1 cellular context compared by ENCODE assay signal in genomic region chr6:138248878-138249277, GRCh38.
TF ChIP-seq lines count a peak whose summit lies in the region.

No MANE protein-coding gene starts in this region.

TF ChIP-seq in HepG2, 621 proteins besides CTCF, POLR2A, EP300 and RAD21 (continued from another document and continues in another):
- TF ChIP-seq KLF6 (CRISPR knock-in tag; IDR thresholded peaks at IDR 0.05) (no peak), ZNF503 (CRISPR knock-in tag; IDR thresholded peaks at IDR 0.05) (peak; percentile 92), ZNF232 (CRISPR knock-in tag; IDR thresholded peaks at IDR 0.05; ENCODE audit: borderline replicate concordance) (no peak), ZSCAN9 (CRISPR knock-in tag; IDR thresholded peaks at IDR 0.05; ENCODE audit: borderline replicate concordance) (peak; percentile 71; the same call in 1 of the 2 replicates), MEF2D (CRISPR knock-in tag; IDR thresholded peaks at IDR 0.05) (peak; percentile 97), FOXA3 (CRISPR knock-in tag; IDR thresholded peaks at IDR 0.05) (peak; percentile 95), CHD2 (IDR thresholded peaks at IDR 0.05; ENCODE audit: low read depth, low read length) (no peak), ZNF501 (CRISPR knock-in tag; IDR thresholded peaks at IDR 0.05) (0 out of 2 replicates have a peak, but pooled peaks have one; percentile 9), PPARG (CRISPR knock-in tag; conservative IDR thresholded peaks at IDR 0.05) (0 out of 2 replicates have a peak, but pooled peaks have one; percentile 25), ZC3H4 (CRISPR knock-in tag; IDR thresholded peaks at IDR 0.05; ENCODE audit: borderline replicate concordance) (no peak), ZNF432 (CRISPR knock-in tag; IDR thresholded peaks at IDR 0.05; ENCODE audit: borderline replicate concordance) (no peak), FOXA1 (IDR thresholded peaks at IDR 0.05) (peak; percentile 89), FOXA1 (CRISPR knock-in tag; IDR thresholded peaks at IDR 0.05) (peak; percentile 64), ZNF605 (CRISPR knock-in tag; IDR thresholded peaks at IDR 0.05) (no peak), TEAD3 (CRISPR knock-in tag; optimal IDR thresholded peaks at IDR 0.05; ENCODE audit: borderline replicate concordance) (peak; percentile 93), SALL1 (CRISPR knock-in tag; IDR thresholded peaks at IDR 0.05) (peak; percentile 52; the same call in 1 of the 2 replicates), PTBP1 (IDR thresholded peaks at IDR 0.05; ENCODE audit: low read depth, low read length, poor library complexity, severe bottlenecking) (no peak), NR2F1 (CRISPR knock-in tag; IDR thresholded peaks at IDR 0.05) (peak; percentile 18 to 43; a peak in 1 of 4 replicates), PAXIP1 (CRISPR knock-in tag; conservative IDR thresholded peaks at IDR 0.05) (peak; percentile 78), HMGXB3 (CRISPR knock-in tag; IDR thresholded peaks at IDR 0.05; ENCODE audit: borderline replicate concordance) (peak; percentile 56; the same call in 1 of the 2 replicates)
- TF ChIP-seq, protein P1, sequence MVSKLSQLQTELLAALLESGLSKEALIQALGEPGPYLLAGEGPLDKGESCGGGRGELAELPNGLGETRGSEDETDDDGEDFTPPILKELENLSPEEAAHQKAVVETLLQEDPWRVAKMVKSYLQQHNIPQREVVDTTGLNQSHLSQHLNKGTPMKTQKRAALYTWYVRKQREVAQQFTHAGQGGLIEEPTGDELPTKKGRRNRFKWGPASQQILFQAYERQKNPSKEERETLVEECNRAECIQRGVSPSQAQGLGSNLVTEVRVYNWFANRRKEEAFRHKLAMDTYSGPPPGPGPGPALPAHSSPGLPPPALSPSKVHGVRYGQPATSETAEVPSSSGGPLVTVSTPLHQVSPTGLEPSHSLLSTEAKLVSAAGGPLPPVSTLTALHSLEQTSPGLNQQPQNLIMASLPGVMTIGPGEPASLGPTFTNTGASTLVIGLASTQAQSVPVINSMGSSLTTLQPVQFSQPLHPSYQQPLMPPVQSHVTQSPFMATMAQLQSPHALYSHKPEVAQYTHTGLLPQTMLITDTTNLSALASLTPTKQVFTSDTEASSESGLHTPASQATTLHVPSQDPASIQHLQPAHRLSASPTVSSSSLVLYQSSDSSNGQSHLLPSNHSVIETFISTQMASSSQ (IDR thresholded peaks at IDR 0.05; ENCODE audit: low read depth), result peak; percentile 73; the same call in 1 of the 2 replicates
- TF ChIP-seq, protein P1 (CRISPR knock-in tag; IDR thresholded peaks at IDR 0.05; ENCODE audit: borderline replicate concordance), result peak; percentile 70; the same call in 1 of the 2 replicates
- TF ChIP-seq, protein P2, sequence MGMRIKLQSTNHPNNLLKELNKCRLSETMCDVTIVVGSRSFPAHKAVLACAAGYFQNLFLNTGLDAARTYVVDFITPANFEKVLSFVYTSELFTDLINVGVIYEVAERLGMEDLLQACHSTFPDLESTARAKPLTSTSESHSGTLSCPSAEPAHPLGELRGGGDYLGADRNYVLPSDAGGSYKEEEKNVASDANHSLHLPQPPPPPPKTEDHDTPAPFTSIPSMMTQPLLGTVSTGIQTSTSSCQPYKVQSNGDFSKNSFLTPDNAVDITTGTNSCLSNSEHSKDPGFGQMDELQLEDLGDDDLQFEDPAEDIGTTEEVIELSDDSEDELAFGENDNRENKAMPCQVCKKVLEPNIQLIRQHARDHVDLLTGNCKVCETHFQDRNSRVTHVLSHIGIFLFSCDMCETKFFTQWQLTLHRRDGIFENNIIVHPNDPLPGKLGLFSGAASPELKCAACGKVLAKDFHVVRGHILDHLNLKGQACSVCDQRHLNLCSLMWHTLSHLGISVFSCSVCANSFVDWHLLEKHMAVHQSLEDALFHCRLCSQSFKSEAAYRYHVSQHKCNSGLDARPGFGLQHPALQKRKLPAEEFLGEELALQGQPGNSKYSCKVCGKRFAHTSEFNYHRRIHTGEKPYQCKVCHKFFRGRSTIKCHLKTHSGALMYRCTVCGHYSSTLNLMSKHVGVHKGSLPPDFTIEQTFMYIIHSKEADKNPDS (CRISPR knock-in tag; IDR thresholded peaks at IDR 0.05), result no peak
- TF ChIP-seq, protein P3, sequence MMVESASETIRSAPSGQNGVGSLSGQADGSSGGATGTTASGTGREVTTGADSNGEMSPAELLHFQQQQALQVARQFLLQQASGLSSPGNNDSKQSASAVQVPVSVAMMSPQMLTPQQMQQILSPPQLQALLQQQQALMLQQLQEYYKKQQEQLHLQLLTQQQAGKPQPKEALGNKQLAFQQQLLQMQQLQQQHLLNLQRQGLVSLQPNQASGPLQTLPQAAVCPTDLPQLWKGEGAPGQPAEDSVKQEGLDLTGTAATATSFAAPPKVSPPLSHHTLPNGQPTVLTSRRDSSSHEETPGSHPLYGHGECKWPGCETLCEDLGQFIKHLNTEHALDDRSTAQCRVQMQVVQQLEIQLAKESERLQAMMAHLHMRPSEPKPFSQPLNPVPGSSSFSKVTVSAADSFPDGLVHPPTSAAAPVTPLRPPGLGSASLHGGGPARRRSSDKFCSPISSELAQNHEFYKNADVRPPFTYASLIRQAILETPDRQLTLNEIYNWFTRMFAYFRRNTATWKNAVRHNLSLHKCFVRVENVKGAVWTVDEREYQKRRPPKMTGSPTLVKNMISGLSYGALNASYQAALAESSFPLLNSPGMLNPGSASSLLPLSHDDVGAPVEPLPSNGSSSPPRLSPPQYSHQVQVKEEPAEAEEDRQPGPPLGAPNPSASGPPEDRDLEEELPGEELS (CRISPR knock-in tag; IDR thresholded peaks at IDR 0.05), result peak; percentile 89
- TF ChIP-seq, protein P4, sequence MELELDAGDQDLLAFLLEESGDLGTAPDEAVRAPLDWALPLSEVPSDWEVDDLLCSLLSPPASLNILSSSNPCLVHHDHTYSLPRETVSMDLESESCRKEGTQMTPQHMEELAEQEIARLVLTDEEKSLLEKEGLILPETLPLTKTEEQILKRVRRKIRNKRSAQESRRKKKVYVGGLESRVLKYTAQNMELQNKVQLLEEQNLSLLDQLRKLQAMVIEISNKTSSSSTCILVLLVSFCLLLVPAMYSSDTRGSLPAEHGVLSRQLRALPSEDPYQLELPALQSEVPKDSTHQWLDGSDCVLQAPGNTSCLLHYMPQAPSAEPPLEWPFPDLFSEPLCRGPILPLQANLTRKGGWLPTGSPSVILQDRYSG (CRISPR knock-in tag; IDR thresholded peaks at IDR 0.05), result no peak
- TF ChIP-seq, protein P5, sequence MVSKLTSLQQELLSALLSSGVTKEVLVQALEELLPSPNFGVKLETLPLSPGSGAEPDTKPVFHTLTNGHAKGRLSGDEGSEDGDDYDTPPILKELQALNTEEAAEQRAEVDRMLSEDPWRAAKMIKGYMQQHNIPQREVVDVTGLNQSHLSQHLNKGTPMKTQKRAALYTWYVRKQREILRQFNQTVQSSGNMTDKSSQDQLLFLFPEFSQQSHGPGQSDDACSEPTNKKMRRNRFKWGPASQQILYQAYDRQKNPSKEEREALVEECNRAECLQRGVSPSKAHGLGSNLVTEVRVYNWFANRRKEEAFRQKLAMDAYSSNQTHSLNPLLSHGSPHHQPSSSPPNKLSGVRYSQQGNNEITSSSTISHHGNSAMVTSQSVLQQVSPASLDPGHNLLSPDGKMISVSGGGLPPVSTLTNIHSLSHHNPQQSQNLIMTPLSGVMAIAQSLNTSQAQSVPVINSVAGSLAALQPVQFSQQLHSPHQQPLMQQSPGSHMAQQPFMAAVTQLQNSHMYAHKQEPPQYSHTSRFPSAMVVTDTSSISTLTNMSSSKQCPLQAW (CRISPR knock-in tag; IDR thresholded peaks at IDR 0.05), result peak; percentile 40; the same call in 1 of the 2 replicates
- TF ChIP-seq, protein P6, sequence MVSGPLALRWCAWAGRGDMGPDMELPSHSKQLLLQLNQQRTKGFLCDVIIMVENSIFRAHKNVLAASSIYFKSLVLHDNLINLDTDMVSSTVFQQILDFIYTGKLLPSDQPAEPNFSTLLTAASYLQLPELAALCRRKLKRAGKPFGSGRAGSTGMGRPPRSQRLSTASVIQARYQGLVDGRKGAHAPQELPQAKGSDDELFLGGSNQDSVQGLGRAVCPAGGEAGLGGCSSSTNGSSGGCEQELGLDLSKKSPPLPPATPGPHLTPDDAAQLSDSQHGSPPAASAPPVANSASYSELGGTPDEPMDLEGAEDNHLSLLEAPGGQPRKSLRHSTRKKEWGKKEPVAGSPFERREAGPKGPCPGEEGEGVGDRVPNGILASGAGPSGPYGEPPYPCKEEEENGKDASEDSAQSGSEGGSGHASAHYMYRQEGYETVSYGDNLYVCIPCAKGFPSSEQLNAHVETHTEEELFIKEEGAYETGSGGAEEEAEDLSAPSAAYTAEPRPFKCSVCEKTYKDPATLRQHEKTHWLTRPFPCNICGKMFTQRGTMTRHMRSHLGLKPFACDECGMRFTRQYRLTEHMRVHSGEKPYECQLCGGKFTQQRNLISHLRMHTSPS (CRISPR knock-in tag; IDR thresholded peaks at IDR 0.05; ENCODE audit: low read depth), result no peak
- TF ChIP-seq, protein P7, sequence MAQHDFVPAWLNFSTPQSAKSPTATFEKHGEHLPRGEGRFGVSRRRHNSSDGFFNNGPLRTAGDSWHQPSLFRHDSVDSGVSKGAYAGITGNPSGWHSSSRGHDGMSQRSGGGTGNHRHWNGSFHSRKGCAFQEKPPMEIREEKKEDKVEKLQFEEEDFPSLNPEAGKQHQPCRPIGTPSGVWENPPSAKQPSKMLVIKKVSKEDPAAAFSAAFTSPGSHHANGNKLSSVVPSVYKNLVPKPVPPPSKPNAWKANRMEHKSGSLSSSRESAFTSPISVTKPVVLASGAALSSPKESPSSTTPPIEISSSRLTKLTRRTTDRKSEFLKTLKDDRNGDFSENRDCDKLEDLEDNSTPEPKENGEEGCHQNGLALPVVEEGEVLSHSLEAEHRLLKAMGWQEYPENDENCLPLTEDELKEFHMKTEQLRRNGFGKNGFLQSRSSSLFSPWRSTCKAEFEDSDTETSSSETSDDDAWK (CRISPR knock-in tag; IDR thresholded peaks at IDR 0.05), result no peak
